8 cellular contexts compared by ENCODE assay signal in the genomic region with DNA sequence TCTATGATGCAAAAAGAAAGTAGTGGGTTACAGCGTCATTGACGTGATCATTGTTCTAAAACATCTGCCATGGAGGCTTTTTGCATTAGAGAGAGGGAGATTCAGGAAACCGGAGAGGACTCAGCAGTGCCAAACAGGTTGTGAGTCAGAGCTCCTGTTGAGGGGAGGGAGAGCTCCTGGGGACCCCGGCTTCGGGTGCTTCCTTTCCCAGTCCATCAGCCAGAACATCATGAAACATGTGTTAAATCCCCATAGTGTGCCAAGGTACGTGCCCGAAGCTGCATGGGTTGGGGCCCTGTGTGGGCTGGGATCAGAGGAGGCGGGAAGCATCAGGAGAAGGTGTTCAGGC. TPM values are rescaled to one million over a fixed set of nuclear protein-coding genes. Genes with fewer than 3 reads are reported as not detected.
DNase-seq lines count a peak whose midpoint lies in the region; ATAC-seq and TF ChIP-seq lines count a peak whose summit lies in the region.

No MANE protein-coding gene starts in this region.

- H3K9me3 ChIP-seq in Karpas-422 (ENCODE audit: low read length): no peaks in the 10 kb centered on the region

- H3K27me3 Mint-ChIP-seq in nephron progenitor cell (ENCODE audit: low read depth, poor library complexity): peaks cover 60% of the 10 kb centered on the region

- H3K4me3 Mint-ChIP-seq in nephron progenitor cell: peak overlapping the region; percentile 89

- H3K36me3 ChIP-seq in GM06990 (ENCODE audit: control insufficient read depth, insufficient read depth, low read length) (no peaks in the 10 kb centered on the region), Karpas-422 (ENCODE audit: insufficient read depth, low read length) (no peaks in the 10 kb centered on the region)

- H3K9me2 ChIP-seq in Karpas-422 (replicated peaks; ENCODE audit: insufficient read depth, low read length): no peaks in the 10 kb centered on the region

- no peaks in the 10 kb centered on the region for H3K36me3 Mint-ChIP-seq in nephron progenitor cell (ENCODE audit: low read depth)

- DNase-seq in GM06990 (ENCODE audit: extremely low read depth, insufficient read length) (peak; percentile 34), Karpas-422 (no peak), cardiac fibroblast (ENCODE audit: low read depth in 2 of 2) (peak; percentile 80 to 88), nephron progenitor cell (no peak), EL (no peak)
- DNase-seq in stimulated activated naive CD4-positive, alpha-beta T cell treated with Interleukin-2 at 50 U/mL for 16 hours (lab: John Stamatoyannopoulos, UW): no peak

- no peaks in the 10 kb centered on the region for H4K20me1 ChIP-seq in Karpas-422 (ENCODE audit: insufficient read depth, low read depth, low read length)

- H3K27ac ChIP-seq in Karpas-422 (ENCODE audit: low read length): no peak overlapping the region

- H3K4me3 ChIP-seq in GM06990 (replicated peaks; ENCODE audit: low read depth, low read length) (no peak overlapping the region; the same call in 1 of the 2 replicates), Karpas-422 (ENCODE audit: low read length) (peak overlapping the region; percentile 58; the same call in 1 of the 2 replicates), cardiac fibroblast (replicated peaks in 1 of 2; ENCODE audit: low read depth in 2 of 2, low read length in 2 of 2) (peak overlapping the region in 1 of 2 donors; percentile 57)

- H3K4me1 Mint-ChIP-seq in nephron progenitor cell: peaks cover 51% of the 10 kb centered on the region

- peaks cover 29% of the 10 kb centered on the region for H3K4me1 ChIP-seq in Karpas-422 (ENCODE audit: low read length)

- 0 out of 2 replicates have a peak overlapping the region, but pooled peaks have one; percentile 9 for H2AFZ ChIP-seq in Karpas-422 (ENCODE audit: low read length)

- H3K9ac ChIP-seq in Karpas-422 (ENCODE audit: low read length): no peak overlapping the region

- H3K79me2 ChIP-seq in Karpas-422 (ENCODE audit: low read length): no peaks in the 10 kb centered on the region

- no peaks in the 10 kb centered on the region for H3K9me3 Mint-ChIP-seq in nephron progenitor cell

- no peak for ATAC-seq in HG03135 (IDR thresholded peaks at IDR 0.05; ENCODE audit: unreplicated experiment)
- ATAC-seq in GM18868 (IDR thresholded peaks at IDR 0.05; ENCODE audit: unreplicated experiment): no peak

- no peak for TF ChIP-seq CTCF in GM06990 (IDR thresholded peaks at IDR 0.05; ENCODE audit: insufficient read depth, low read length, poor library complexity, severe bottlenecking)
- TF ChIP-seq CTCF in cardiac fibroblast (IDR thresholded peaks at IDR 0.05; ENCODE audit: low read depth, low read length): no peak
- no peak for TF ChIP-seq CTCF in nephron progenitor cell (IDR thresholded peaks at IDR 0.05)

- H3K4me2 ChIP-seq in Karpas-422 (ENCODE audit: low read depth, low read length, poor library complexity, severe bottlenecking): peak overlapping the region; percentile 69

- no peaks in the 10 kb centered on the region; the same call in none of the 2 replicates for H3K27me3 ChIP-seq in GM06990 (replicated peaks; ENCODE audit: control insufficient read depth, insufficient read depth, low read length)
- no peaks in the 10 kb centered on the region for H3K27me3 ChIP-seq in Karpas-422 (ENCODE audit: low read length)

- H3K27ac Mint-ChIP-seq in nephron progenitor cell: no peak overlapping the region

RNA-seq across cellular contexts. Expression of a gene that starts 0.8 kb away (rescaled TPM):
- total RNA-seq in Karpas-422 (2014; rRNA removed; shearing (Covaris generic); ENCODE audit: low replicate concordance): 2.3 and 4.2 TPM in 2 replicates

Comparison
In these comparisons a context has a peak if more than half of its experiments do, and no peak if none do; other contexts are left out.
1. DNase-seq: peak in GM06990 (single experiment) and cardiac fibroblast (2 of 2); none in Karpas-422 (single experiment), nephron progenitor cell (single experiment), EL (single experiment) and stimulated activated naive CD4-positive, alpha-beta T cell treated with Interleukin-2 at 50 U/mL for 16 hours (single experiment).